In genomic region chr15:80404057-80404718, GRCh38 we compare ENCODE assay signal across 8 cellular contexts. TPM values are rescaled to one million over a fixed set of nuclear protein-coding genes. Genes with fewer than 3 reads are reported as not detected.
A peak's percentile ranks its signal among the peaks of the same experiment; 100 is the strongest.
DNase-seq lines count a peak whose midpoint lies in the region; ATAC-seq, FAIRE-seq and TF ChIP-seq lines count a peak whose summit lies in the region.

Gene ARNT2, plus strand, starts transcription at chr15:80404382. Its CDS starts 134 bp downstream, at chr15:80404516.

- intact Hi-C loops in HepG2 (cut with micrococcal nuclease; ENCODE audit: unreplicated experiment): no loop called here

- CTCF ChIA-PET in HepG2 (lab: Yijun Ruan, JAX; ENCODE audit: low intra/inter-chr PET ratio, low total read pairs): no interaction called here

- 0 out of 2 replicates have a peak, but pooled peaks cover 3% of the 10 kb centered on the region for H4K20me1 ChIP-seq in HepG2 (ENCODE audit: insufficient read depth, low read length)

- in situ Hi-C loops in HepG2 (cut with HindIII; ENCODE audit: extremely low pct_ligation_motif_present, low pct_unique_long_range_greater_than_20kb): no loop called here

- TF ChIP-seq CTCF in HepG2 (CRISPR knock-in tag; IDR thresholded peaks at IDR 0.05): no peak

- H3K36me3 ChIP-seq in HepG2 (replicated peaks in 1 of 2; ENCODE audit: control insufficient read depth in 1 of 2, insufficient read depth in 2 of 2, low read length in 2 of 2): no peaks in the 10 kb centered on the region
- no peaks in the 10 kb centered on the region for H3K36me3 ChIP-seq in thymus (ENCODE audit: control insufficient read depth, insufficient read depth)

- peak; percentile 75 for ATAC-seq in HepG2
- ATAC-seq in GM18511 (IDR thresholded peaks at IDR 0.05; ENCODE audit: unreplicated experiment): no peak
- ATAC-seq in GM21723 (IDR thresholded peaks at IDR 0.05; ENCODE audit: unreplicated experiment): no peak

- WGBS in HepG2 (ENCODE audit: low lambda C conversion rate): no CpG with 5 or more reads among the region's 97 CpGs
- under 1% methylated on average over 97 of the region's 97 CpGs for WGBS in thymus

- peak within 1 kb of the TSS; percentile 43; the same call in 1 of the 2 replicates for H3K9ac ChIP-seq in HepG2 (ENCODE audit: insufficient read depth, low read depth, low read length)

- H3K4me2 ChIP-seq in HepG2 (ENCODE audit: low read depth, low read length): peak within 1 kb of the TSS; percentile 66

- H3K4me1 ChIP-seq in HepG2 (ENCODE audit: insufficient read depth, low read length) (peaks cover 10% of the 10 kb centered on the region; the same call in 1 of the 2 replicates), thymus (ENCODE audit: control insufficient read depth, insufficient read depth, low read length) (no peaks in the 10 kb centered on the region)

- FAIRE-seq in HepG2 (lab: Jason Lieb, UNC): no peak

- DNase-seq in EL: peak; percentile 22
- DNase-seq in NCI-H1930 (lab: John Stamatoyannopoulos, UW): peak; percentile 7 to 30
- peak; percentile 32 for DNase-seq in cerebellar cortex (ENCODE audit: low spot score)
- no peak for DNase-seq in HepG2 (ENCODE audit: low spot score)
- no peak for DNase-seq in activated CD4-positive, CD25-positive, alpha-beta regulatory T cell (lab: John Stamatoyannopoulos, UW)

- POLR2A ChIA-PET in HepG2 (lab: Yijun Ruan, JAX): no interaction called here

- no peaks in the 10 kb centered on the region for H3K79me2 ChIP-seq in HepG2 (ENCODE audit: insufficient read depth, low read length)

- H3K27ac ChIP-seq in HepG2 (ENCODE audit: extremely low read length, insufficient read depth, low read length) (no peak within 1 kb of the TSS), thymus (ENCODE audit: low read depth) (no peak within 1 kb of the TSS)

- H3K4me3 ChIP-seq in HepG2 (replicated peaks in 1 of 3; ENCODE audit: insufficient read depth in 1 of 3, low read depth in 2 of 3, low read length in 3 of 3) (peak within 1 kb of the TSS; percentile 31 to 69 (median 37); a peak in 4 of 6 replicates), thymus (ENCODE audit: low read length) (peak within 1 kb of the TSS; percentile 26)

- H3K27me3 ChIP-seq in HepG2 (ENCODE audit: control insufficient read depth in 1 of 2, insufficient read depth in 2 of 2, low read length in 2 of 2) (peaks cover 4 to 43% of the 10 kb centered on the region in 2 experiments; a peak in 3 of 5 replicates), thymus (ENCODE audit: control insufficient read depth, insufficient read depth) (peaks cover 38% of the 10 kb centered on the region)

- H2AFZ ChIP-seq in HepG2 (ENCODE audit: low read length): no peak within 1 kb of the TSS

- no peak for TF ChIP-seq POLR2A in HepG2 (IDR thresholded peaks at IDR 0.05; ENCODE audit: insufficient read depth in 1 of 2, low read depth in 2 of 2, low read length in 2 of 2)

- no peak for TF ChIP-seq EP300 in HepG2 (IDR thresholded peaks at IDR 0.05; ENCODE audit: low read depth in 2 of 2, low read length in 2 of 2)
- TF ChIP-seq EP300 in HepG2 (CRISPR knock-in tag; IDR thresholded peaks at IDR 0.05; ENCODE audit: borderline replicate concordance): no peak

- no peak for TF ChIP-seq RAD21 in HepG2 (CRISPR knock-in tag; IDR thresholded peaks at IDR 0.05)

- H3K9me3 ChIP-seq in HepG2 (ENCODE audit: low read length): no peaks in the 10 kb centered on the region
- no peaks in the 10 kb centered on the region for H3K9me3 ChIP-seq in thymus (ENCODE audit: control insufficient read depth)

- BruUV-seq in HepG2 (replicated peaks; lab: Mats Ljungman, UMichigan): no TSS peak

TF ChIP-seq in HepG2, 621 proteins besides CTCF, POLR2A, EP300 and RAD21:
- no peak for TF ChIP-seq ZNF20 (CRISPR knock-in tag; IDR thresholded peaks at IDR 0.05)
- TF ChIP-seq MTF2 (CRISPR knock-in tag; IDR thresholded peaks at IDR 0.05; ENCODE audit: borderline replicate concordance): 0 out of 2 replicates have a peak, but pooled peaks have one; percentile 39
- 0 out of 2 replicates have a peak, but pooled peaks have one; percentile 13 for TF ChIP-seq ZFY (CRISPR knock-in tag; IDR thresholded peaks at IDR 0.05)
- no peak for TF ChIP-seq ZNF687 (CRISPR knock-in tag; IDR thresholded peaks at IDR 0.05)
- no peak for TF ChIP-seq MED13 (CRISPR knock-in tag; IDR thresholded peaks at IDR 0.05)
- 0 out of 2 replicates have a peak, but pooled peaks have one; percentile 23 for TF ChIP-seq CHD2 (IDR thresholded peaks at IDR 0.05; ENCODE audit: low read depth, low read length)
- peak; percentile 68; the same call in 1 of the 2 replicates for TF ChIP-seq ZNF777 (CRISPR knock-in tag; IDR thresholded peaks at IDR 0.05)
- TF ChIP-seq ETV5 (CRISPR knock-in tag; IDR thresholded peaks at IDR 0.05; ENCODE audit: borderline replicate concordance): no peak
- TF ChIP-seq RELA (CRISPR knock-in tag; IDR thresholded peaks at IDR 0.05): no peak
- TF ChIP-seq ZNF263 (CRISPR knock-in tag; IDR thresholded peaks at IDR 0.05): 0 out of 2 replicates have a peak, but pooled peaks have one; percentile 24

RNA-seq across cellular contexts. Expression of gene ARNT2, which starts in this region (rescaled TPM):
- total RNA-seq in HepG2 (2016; rRNA removed; fragmentation: Illumina TruSeq; extraction: Trizol): 0.69 and 1.1 TPM in 2 replicates
- total RNA-seq in HepG2 (2016; cell fraction: cytosol; rRNA removed; fragmentation: Illumina TruSeq; extraction: Trizol; ENCODE audit: low read depth): 0.91 and 1.6 TPM in 2 replicates
- 1.0 and 1.2 TPM in 2 replicates for total RNA-seq in HepG2 (2016; cell fraction: insoluble cytoplasmic fraction; rRNA removed; fragmentation: Illumina TruSeq; extraction: Trizol)
- 0.93 and 1.0 TPM in 2 replicates for total RNA-seq in HepG2 (2016; cell fraction: membrane; rRNA removed; fragmentation: Illumina TruSeq; extraction: Trizol)
- total RNA-seq in HepG2 (2016; cell fraction: nucleus; rRNA removed; fragmentation: Illumina TruSeq; extraction: Trizol): 0.56 and 1.1 TPM in 2 replicates
- 1.3 and 1.7 TPM in 2 replicates for polyA plus RNA-seq in HepG2 (2011; rRNA removed)
- polyA plus RNA-seq in HepG2 (2011; cell fraction: cytosol; rRNA removed): 0.94 and 1.1 TPM in 2 replicates
- polyA plus RNA-seq in HepG2 (2011; cell fraction: nucleus; rRNA removed): 1.3 and 1.4 TPM in 2 replicates
- 1.2 TPM in 2 replicates for polyA plus RNA-seq in HepG2 (2012)
- polyA plus RNA-seq in HepG2 (2016; cell fraction: cytosol; fragmentation: Illumina TruSeq; extraction: Trizol; ENCODE audit: low read depth): 0.83 and 1.2 TPM in 2 replicates
- polyA plus RNA-seq in HepG2 (2016; cell fraction: insoluble cytoplasmic fraction; fragmentation: Illumina TruSeq; extraction: Trizol; ENCODE audit: low read depth): 0.79 and 1.2 TPM in 2 replicates
- polyA plus RNA-seq in HepG2 (2016; cell fraction: membrane; fragmentation: Illumina TruSeq; extraction: Trizol; ENCODE audit: low read depth): 0.91 and 0.98 TPM in 2 replicates
- polyA plus RNA-seq in HepG2 (2016; cell fraction: nucleus; fragmentation: Illumina TruSeq; extraction: Trizol; ENCODE audit: insufficient read depth, low read depth): 0.83 and 1.7 TPM in 2 replicates
- polyA minus RNA-seq in HepG2 (2011; rRNA and poly(A)+ RNA removed; ENCODE audit: low replicate concordance): 2.0 and 2.2 TPM in 2 replicates
- 0.97 and 1.1 TPM in 2 replicates for polyA minus RNA-seq in HepG2 (2011; cell fraction: cytosol; rRNA and poly(A)+ RNA removed)
- polyA minus RNA-seq in HepG2 (2011; cell fraction: nucleus; rRNA and poly(A)+ RNA removed): 1.3 and 2.6 TPM in 2 replicates
- 2.4 TPM for polyA plus RNA-seq in thymus

Comparison
In these comparisons a context has a peak if more than half of its experiments do, and no peak if none do; other contexts are left out.
1. DNase-seq: peak in EL (single experiment), NCI-H1930 (2 of 2) and cerebellar cortex (single experiment); none in HepG2 (single experiment) and activated CD4-positive, CD25-positive, alpha-beta regulatory T cell (0 of 4).